In the genomic region with DNA sequence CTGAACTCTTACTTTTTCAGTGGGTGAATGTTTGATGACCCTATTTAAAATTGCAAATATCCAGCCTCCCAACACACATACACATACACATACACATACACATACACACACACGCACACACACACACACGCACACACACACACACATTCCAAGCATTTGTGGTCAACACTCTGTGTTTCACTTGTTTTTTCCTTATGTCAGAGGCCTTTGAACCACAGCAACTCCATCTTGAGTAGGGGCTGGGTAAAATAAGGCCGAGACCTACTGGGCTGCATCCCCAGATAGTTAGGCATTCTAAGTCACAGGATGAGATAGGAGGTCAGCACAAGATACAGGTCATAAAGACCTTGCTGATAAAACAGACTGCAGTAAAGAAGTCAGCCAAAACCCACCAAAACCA, we compare ENCODE assay signal across 1 cellular context.
TF ChIP-seq lines count a peak whose summit lies in the region.

No MANE protein-coding gene starts in this region.

TF ChIP-seq in K562, 482 proteins besides CTCF, POLR2A, EP300 and RAD21 (continued from another document and continues in another):
- TF ChIP-seq, protein P1, sequence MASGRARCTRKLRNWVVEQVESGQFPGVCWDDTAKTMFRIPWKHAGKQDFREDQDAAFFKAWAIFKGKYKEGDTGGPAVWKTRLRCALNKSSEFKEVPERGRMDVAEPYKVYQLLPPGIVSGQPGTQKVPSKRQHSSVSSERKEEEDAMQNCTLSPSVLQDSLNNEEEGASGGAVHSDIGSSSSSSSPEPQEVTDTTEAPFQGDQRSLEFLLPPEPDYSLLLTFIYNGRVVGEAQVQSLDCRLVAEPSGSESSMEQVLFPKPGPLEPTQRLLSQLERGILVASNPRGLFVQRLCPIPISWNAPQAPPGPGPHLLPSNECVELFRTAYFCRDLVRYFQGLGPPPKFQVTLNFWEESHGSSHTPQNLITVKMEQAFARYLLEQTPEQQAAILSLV (tag; IDR thresholded peaks at IDR 0.05) = peak; percentile 98
- TF ChIP-seq, protein P2, sequence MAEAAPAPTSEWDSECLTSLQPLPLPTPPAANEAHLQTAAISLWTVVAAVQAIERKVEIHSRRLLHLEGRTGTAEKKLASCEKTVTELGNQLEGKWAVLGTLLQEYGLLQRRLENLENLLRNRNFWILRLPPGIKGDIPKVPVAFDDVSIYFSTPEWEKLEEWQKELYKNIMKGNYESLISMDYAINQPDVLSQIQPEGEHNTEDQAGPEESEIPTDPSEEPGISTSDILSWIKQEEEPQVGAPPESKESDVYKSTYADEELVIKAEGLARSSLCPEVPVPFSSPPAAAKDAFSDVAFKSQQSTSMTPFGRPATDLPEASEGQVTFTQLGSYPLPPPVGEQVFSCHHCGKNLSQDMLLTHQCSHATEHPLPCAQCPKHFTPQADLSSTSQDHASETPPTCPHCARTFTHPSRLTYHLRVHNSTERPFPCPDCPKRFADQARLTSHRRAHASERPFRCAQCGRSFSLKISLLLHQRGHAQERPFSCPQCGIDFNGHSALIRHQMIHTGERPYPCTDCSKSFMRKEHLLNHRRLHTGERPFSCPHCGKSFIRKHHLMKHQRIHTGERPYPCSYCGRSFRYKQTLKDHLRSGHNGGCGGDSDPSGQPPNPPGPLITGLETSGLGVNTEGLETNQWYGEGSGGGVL (CRISPR knock-in tag; IDR thresholded peaks at IDR 0.05) = peak; percentile 64
- TF ChIP-seq MTF1 (CRISPR knock-in tag; IDR thresholded peaks at IDR 0.05; ENCODE audit: borderline replicate concordance) (peak; percentile 27; the same call in 1 of the 2 replicates), NR4A1 (CRISPR knock-in tag; IDR thresholded peaks at IDR 0.05) (peak; percentile 95), NR4A1 (tag; IDR thresholded peaks at IDR 0.05) (peak; percentile 97), ESRRA (IDR thresholded peaks at IDR 0.05; ENCODE audit: borderline replicate concordance, low read depth) (peak; percentile 26; the same call in 1 of the 2 replicates), OTX1 (CRISPR knock-in tag; IDR thresholded peaks at IDR 0.05) (peak; percentile 94), ZNF717 (CRISPR knock-in tag; IDR thresholded peaks at IDR 0.05) (0 out of 2 replicates have a peak, but pooled peaks have one; percentile 52), TEAD1 (CRISPR knock-in tag; IDR thresholded peaks at IDR 0.05) (peak in 1 of 2 experiments; percentile 91; a peak in 2 of 4 replicates), NR2C1 (IDR thresholded peaks at IDR 0.05) (peak; percentile 19; the same call in 1 of the 2 replicates), NR2C1 (tag; IDR thresholded peaks at IDR 0.05) (peak; percentile 88), YY1 (IDR thresholded peaks at IDR 0.05; ENCODE audit: borderline replicate concordance in 1 of 3, control insufficient read depth in 1 of 3, extremely low read depth in 1 of 3, insufficient read depth in 3 of 3, insufficient read length in 1 of 3, insufficient replicate concordance in 2 of 3, low read depth in 1 of 3, low read length in 2 of 3) (peak in 1 of 3 experiments; percentile 12), ZNF76 (CRISPR knock-in tag; IDR thresholded peaks at IDR 0.05; ENCODE audit: borderline replicate concordance) (peak; percentile 84; the same call in 1 of the 2 replicates), ELF4 (CRISPR knock-in tag; IDR thresholded peaks at IDR 0.05) (peak; percentile 98), ZNF668 (CRISPR knock-in tag; IDR thresholded peaks at IDR 0.05) (peak; percentile 92), SMAD3 (CRISPR knock-in tag; conservative IDR thresholded peaks at IDR 0.05) (peak; percentile 94), MECOM (CRISPR knock-in tag; IDR thresholded peaks at IDR 0.05) (peak; percentile 91), KLF6 (CRISPR knock-in tag; IDR thresholded peaks at IDR 0.05; ENCODE audit: borderline replicate concordance) (peak; percentile 92; the same call in 1 of the 2 replicates), GATAD2A (IDR thresholded peaks at IDR 0.05) (0 out of 2 replicates have a peak, but pooled peaks have one; percentile 64), PTRF (tag; IDR thresholded peaks at IDR 0.05) (peak; percentile 95), ZNF41 (CRISPR knock-in tag; conservative IDR thresholded peaks at IDR 0.05) (peak; percentile 93), ZNF79 (CRISPR knock-in tag; IDR thresholded peaks at IDR 0.05; ENCODE audit: low read depth) (0 out of 2 replicates have a peak, but pooled peaks have one; percentile 40), ZNF707 (CRISPR knock-in tag; conservative IDR thresholded peaks at IDR 0.05) (peak; percentile 64), ILK (tag; IDR thresholded peaks at IDR 0.05; ENCODE audit: borderline replicate concordance, low read depth) (peak; percentile 79)
- TF ChIP-seq, protein P3, sequence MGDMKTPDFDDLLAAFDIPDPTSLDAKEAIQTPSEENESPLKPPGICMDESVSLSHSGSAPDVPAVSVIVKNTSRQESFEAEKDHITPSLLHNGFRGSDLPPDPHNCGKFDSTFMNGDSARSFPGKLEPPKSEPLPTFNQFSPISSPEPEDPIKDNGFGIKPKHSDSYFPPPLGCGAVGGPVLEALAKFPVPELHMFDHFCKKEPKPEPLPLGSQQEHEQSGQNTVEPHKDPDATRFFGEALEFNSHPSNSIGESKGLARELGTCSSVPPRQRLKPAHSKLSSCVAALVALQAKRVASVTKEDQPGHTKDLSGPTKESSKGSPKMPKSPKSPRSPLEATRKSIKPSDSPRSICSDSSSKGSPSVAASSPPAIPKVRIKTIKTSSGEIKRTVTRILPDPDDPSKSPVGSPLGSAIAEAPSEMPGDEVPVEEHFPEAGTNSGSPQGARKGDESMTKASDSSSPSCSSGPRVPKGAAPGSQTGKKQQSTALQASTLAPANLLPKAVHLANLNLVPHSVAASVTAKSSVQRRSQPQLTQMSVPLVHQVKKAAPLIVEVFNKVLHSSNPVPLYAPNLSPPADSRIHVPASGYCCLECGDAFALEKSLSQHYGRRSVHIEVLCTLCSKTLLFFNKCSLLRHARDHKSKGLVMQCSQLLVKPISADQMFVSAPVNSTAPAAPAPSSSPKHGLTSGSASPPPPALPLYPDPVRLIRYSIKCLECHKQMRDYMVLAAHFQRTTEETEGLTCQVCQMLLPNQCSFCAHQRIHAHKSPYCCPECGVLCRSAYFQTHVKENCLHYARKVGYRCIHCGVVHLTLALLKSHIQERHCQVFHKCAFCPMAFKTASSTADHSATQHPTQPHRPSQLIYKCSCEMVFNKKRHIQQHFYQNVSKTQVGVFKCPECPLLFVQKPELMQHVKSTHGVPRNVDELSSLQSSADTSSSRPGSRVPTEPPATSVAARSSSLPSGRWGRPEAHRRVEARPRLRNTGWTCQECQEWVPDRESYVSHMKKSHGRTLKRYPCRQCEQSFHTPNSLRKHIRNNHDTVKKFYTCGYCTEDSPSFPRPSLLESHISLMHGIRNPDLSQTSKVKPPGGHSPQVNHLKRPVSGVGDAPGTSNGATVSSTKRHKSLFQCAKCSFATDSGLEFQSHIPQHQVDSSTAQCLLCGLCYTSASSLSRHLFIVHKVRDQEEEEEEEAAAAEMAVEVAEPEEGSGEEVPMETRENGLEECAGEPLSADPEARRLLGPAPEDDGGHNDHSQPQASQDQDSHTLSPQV (IDR thresholded peaks at IDR 0.05) = peak; percentile 98
- TF ChIP-seq, protein P4, sequence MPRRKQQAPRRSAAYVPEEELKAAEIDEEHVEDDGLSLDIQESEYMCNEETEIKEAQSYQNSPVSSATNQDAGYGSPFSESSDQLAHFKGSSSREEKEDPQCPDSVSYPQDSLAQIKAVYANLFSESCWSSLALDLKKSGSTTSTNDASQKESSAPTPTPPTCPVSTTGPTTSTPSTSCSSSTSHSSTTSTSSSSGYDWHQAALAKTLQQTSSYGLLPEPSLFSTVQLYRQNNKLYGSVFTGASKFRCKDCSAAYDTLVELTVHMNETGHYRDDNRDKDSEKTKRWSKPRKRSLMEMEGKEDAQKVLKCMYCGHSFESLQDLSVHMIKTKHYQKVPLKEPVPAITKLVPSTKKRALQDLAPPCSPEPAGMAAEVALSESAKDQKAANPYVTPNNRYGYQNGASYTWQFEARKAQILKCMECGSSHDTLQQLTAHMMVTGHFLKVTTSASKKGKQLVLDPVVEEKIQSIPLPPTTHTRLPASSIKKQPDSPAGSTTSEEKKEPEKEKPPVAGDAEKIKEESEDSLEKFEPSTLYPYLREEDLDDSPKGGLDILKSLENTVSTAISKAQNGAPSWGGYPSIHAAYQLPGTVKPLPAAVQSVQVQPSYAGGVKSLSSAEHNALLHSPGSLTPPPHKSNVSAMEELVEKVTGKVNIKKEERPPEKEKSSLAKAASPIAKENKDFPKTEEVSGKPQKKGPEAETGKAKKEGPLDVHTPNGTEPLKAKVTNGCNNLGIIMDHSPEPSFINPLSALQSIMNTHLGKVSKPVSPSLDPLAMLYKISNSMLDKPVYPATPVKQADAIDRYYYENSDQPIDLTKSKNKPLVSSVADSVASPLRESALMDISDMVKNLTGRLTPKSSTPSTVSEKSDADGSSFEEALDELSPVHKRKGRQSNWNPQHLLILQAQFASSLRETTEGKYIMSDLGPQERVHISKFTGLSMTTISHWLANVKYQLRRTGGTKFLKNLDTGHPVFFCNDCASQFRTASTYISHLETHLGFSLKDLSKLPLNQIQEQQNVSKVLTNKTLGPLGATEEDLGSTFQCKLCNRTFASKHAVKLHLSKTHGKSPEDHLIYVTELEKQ (CRISPR knock-in tag; IDR thresholded peaks at IDR 0.05) = peak; percentile 87; the same call in 1 of the 2 replicates
- TF ChIP-seq, protein P5, sequence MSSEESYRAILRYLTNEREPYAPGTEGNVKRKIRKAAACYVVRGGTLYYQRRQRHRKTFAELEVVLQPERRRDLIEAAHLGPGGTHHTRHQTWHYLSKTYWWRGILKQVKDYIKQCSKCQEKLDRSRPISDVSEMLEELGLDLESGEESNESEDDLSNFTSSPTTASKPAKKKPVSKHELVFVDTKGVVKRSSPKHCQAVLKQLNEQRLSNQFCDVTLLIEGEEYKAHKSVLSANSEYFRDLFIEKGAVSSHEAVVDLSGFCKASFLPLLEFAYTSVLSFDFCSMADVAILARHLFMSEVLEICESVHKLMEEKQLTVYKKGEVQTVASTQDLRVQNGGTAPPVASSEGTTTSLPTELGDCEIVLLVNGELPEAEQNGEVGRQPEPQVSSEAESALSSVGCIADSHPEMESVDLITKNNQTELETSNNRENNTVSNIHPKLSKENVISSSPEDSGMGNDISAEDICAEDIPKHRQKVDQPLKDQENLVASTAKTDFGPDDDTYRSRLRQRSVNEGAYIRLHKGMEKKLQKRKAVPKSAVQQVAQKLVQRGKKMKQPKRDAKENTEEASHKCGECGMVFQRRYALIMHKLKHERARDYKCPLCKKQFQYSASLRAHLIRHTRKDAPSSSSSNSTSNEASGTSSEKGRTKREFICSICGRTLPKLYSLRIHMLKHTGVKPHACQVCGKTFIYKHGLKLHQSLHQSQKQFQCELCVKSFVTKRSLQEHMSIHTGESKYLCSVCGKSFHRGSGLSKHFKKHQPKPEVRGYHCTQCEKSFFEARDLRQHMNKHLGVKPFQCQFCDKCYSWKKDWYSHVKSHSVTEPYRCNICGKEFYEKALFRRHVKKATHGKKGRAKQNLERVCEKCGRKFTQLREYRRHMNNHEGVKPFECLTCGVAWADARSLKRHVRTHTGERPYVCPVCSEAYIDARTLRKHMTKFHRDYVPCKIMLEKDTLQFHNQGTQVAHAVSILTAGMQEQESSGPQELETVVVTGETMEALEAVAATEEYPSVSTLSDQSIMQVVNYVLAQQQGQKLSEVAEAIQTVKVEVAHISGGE (CRISPR knock-in tag; IDR thresholded peaks at IDR 0.05) = peak in 1 of 3 experiments; percentile 50; a peak in 2 of 6 replicates
- TF ChIP-seq, protein P6, sequence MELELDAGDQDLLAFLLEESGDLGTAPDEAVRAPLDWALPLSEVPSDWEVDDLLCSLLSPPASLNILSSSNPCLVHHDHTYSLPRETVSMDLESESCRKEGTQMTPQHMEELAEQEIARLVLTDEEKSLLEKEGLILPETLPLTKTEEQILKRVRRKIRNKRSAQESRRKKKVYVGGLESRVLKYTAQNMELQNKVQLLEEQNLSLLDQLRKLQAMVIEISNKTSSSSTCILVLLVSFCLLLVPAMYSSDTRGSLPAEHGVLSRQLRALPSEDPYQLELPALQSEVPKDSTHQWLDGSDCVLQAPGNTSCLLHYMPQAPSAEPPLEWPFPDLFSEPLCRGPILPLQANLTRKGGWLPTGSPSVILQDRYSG (tag; conservative IDR thresholded peaks at IDR 0.05; ENCODE audit: low read depth) = peak; percentile 98
- TF ChIP-seq, protein P7, sequence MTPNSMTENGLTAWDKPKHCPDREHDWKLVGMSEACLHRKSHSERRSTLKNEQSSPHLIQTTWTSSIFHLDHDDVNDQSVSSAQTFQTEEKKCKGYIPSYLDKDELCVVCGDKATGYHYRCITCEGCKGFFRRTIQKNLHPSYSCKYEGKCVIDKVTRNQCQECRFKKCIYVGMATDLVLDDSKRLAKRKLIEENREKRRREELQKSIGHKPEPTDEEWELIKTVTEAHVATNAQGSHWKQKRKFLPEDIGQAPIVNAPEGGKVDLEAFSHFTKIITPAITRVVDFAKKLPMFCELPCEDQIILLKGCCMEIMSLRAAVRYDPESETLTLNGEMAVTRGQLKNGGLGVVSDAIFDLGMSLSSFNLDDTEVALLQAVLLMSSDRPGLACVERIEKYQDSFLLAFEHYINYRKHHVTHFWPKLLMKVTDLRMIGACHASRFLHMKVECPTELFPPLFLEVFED (CRISPR knock-in tag; conservative IDR thresholded peaks at IDR 0.05) = peak; percentile 91
- TF ChIP-seq, protein P8, sequence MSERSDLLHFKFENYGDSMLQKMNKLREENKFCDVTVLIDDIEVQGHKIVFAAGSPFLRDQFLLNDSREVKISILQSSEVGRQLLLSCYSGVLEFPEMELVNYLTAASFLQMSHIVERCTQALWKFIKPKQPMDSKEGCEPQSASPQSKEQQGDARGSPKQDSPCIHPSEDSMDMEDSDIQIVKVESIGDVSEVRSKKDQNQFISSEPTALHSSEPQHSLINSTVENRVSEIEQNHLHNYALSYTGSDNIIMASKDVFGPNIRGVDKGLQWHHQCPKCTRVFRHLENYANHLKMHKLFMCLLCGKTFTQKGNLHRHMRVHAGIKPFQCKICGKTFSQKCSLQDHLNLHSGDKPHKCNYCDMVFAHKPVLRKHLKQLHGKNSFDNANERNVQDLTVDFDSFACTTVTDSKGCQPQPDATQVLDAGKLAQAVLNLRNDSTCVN (CRISPR knock-in tag; IDR thresholded peaks at IDR 0.05) = peak; percentile 98
- TF ChIP-seq, protein P9, sequence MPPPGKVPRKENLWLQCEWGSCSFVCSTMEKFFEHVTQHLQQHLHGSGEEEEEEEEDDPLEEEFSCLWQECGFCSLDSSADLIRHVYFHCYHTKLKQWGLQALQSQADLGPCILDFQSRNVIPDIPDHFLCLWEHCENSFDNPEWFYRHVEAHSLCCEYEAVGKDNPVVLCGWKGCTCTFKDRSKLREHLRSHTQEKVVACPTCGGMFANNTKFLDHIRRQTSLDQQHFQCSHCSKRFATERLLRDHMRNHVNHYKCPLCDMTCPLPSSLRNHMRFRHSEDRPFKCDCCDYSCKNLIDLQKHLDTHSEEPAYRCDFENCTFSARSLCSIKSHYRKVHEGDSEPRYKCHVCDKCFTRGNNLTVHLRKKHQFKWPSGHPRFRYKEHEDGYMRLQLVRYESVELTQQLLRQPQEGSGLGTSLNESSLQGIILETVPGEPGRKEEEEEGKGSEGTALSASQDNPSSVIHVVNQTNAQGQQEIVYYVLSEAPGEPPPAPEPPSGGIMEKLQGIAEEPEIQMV (tag; conservative IDR thresholded peaks at IDR 0.05; ENCODE audit: low read depth) = peak; percentile 81
- TF ChIP-seq, protein P10, sequence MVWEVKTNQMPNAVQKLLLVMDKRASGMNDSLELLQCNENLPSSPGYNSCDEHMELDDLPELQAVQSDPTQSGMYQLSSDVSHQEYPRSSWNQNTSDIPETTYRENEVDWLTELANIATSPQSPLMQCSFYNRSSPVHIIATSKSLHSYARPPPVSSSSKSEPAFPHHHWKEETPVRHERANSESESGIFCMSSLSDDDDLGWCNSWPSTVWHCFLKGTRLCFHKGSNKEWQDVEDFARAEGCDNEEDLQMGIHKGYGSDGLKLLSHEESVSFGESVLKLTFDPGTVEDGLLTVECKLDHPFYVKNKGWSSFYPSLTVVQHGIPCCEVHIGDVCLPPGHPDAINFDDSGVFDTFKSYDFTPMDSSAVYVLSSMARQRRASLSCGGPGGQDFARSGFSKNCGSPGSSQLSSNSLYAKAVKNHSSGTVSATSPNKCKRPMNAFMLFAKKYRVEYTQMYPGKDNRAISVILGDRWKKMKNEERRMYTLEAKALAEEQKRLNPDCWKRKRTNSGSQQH (CRISPR knock-in tag; IDR thresholded peaks at IDR 0.05) = peak; percentile 98
